ENCODE assay signal across 1 cellular context in the genomic region with DNA sequence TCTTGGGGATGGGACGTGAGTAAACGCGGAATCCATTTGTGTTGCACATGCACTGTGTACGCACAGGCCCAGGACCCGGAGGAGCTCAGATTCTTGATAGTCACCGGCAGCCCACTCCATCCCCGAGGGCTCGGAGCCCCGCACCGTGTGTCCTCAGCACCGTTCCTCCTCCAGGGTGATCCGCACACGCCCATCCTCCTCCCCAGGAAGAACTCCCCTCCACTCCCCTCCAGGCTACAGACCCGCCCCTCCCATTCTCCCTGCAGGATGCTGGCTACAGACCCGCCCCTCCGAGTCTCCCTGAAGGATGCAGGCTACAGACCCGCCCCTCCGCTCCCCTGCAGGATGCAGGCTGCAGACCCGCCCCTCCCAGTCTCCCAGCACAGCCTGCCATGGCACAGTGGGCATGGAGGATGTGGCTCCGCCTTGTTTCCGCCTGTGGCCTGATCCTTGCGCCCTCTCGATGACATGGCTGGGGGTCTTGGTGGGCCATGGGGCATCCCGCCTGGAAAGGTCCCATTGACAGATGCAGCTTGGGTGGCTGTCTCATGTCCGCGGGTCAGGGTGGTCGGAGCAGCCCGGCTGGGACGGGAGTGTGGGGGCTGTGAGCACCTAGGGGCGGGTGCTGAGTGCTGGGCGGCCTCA.
TF ChIP-seq lines count a peak whose summit lies in the region.

No MANE protein-coding gene starts in this region.

TF ChIP-seq in HepG2, 621 proteins besides CTCF, POLR2A, EP300 and RAD21:
- TF ChIP-seq TEAD2 (CRISPR knock-in tag; IDR thresholded peaks at IDR 0.05) (no peak), BRF2 (CRISPR knock-in tag; IDR thresholded peaks at IDR 0.05) (no peak), HNRNPH1 (optimal IDR thresholded peaks at IDR 0.05; ENCODE audit: low read depth, low read length) (no peak), AGO2 (optimal IDR thresholded peaks at IDR 0.05; ENCODE audit: low read depth, low read length) (peak; percentile 22)
